14 cellular contexts compared by ENCODE assay signal in the genomic region with DNA sequence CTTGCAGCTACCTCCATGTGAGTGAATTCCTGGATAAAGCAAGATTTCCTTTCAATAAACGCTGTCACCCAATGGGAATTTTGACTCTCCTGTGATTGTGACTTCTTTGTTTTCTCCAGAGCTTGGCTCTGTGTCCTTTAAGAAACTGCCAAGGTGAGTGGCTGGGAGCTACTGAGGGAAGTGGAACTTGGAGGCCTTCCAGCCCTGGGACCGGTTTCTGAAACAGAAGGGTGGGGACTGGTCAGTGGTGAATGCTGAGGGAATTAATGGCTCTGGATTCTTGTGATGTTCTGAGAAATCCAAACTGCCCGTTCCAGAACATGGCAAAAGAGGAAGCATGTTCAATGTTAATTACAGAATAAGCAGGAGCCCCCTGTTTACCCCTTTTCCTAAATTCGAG. TPM values are rescaled to one million over a fixed set of nuclear protein-coding genes. Genes with fewer than 3 reads are reported as not detected.
DNase-seq lines count a peak whose midpoint lies in the region; ATAC-seq and TF ChIP-seq lines count a peak whose summit lies in the region.
"Had no signal": no experiment of that assay in that cellular context is flagged by ENCODE, and none has a peak within 500 bp of the region (broad histone marks: within the 10 kb centered on the region; RNA-seq: fewer than 3 reads in every experiment).

No MANE protein-coding gene starts in this region.

- H3K9me3 Mint-ChIP-seq in WTC11 (no peaks in the 10 kb centered on the region), nephron progenitor cell (no peaks in the 10 kb centered on the region)
- H3K9me3 Mint-ChIP-seq: activated T-helper 17 cell treated with anti-CD3 and anti-CD28 coated beads, Interleukin-2, amount 50 U/mL, for 72 hours; memory B cell had no signal

- ATAC-seq in WTC11 (no peak), heart right ventricle (peak; percentile 17 to 80 (median 70))
- ATAC-seq: activated T-helper 17 cell treated with anti-CD3 and anti-CD28 coated beads, Interleukin-2, amount 50 U/mL, for 72 hours had no signal

- DNase-seq in A172 (ENCODE audit: low spot score), result peak; percentile 42
- no peak for DNase-seq in WTC11 (ENCODE audit: low spot score)
- peak; percentile 58 to 89 for DNase-seq in heart right ventricle
- peak; percentile 52 for DNase-seq in osteoblast (ENCODE audit: insufficient read length, low spot score, missing footprints)
- no peak for DNase-seq in mesenteric fat pad (ENCODE audit: low spot score)
- DNase-seq in nephron progenitor cell, result no peak
- no peak for DNase-seq in activated gamma-delta T cell (lab: John Stamatoyannopoulos, UW)
- no peak for DNase-seq in occipital lobe (lab: John Stamatoyannopoulos, UW)
- DNase-seq: DMS53, foreskin fibroblast had no signal

- H3K4me3 ChIP-seq in heart right ventricle (no peak overlapping the region), osteoblast (ENCODE audit: insufficient read depth, low read length) (no peak overlapping the region)

- H3K4me1 ChIP-seq in heart right ventricle (peaks cover 23 to 71% (median 61%) of the 10 kb centered on the region in 9 donors), osteoblast (ENCODE audit: insufficient read depth, low read length) (peaks cover 16% of the 10 kb centered on the region)

- H3K4me2 ChIP-seq in osteoblast (ENCODE audit: insufficient read depth, low read length), result no peak overlapping the region

- H3K36me3 ChIP-seq in heart right ventricle (peaks cover 0 to 19% (median 0%) of the 10 kb centered on the region in 9 donors), osteoblast (ENCODE audit: insufficient read depth, low read length) (no peaks in the 10 kb centered on the region)

- H3K27me3 Mint-ChIP-seq in WTC11 (ENCODE audit: low read depth), result no peaks in the 10 kb centered on the region
- peaks cover 6% of the 10 kb centered on the region for H3K27me3 Mint-ChIP-seq in nephron progenitor cell (ENCODE audit: low read depth, poor library complexity)

- H2AFZ ChIP-seq in osteoblast (ENCODE audit: low read length), result no peak overlapping the region

- no peaks in the 10 kb centered on the region for H4K20me1 ChIP-seq in osteoblast (ENCODE audit: insufficient read depth, low read length)

- H3K4me3 Mint-ChIP-seq in WTC11 (no peak overlapping the region), nephron progenitor cell (no peak overlapping the region)
- H3K4me3 Mint-ChIP-seq: activated T-helper 17 cell treated with anti-CD3 and anti-CD28 coated beads, Interleukin-2, amount 50 U/mL, for 72 hours; memory B cell had no signal

- TF ChIP-seq CTCF in WTC11 (IDR thresholded peaks at IDR 0.05) (no peak), heart right ventricle (IDR thresholded peaks at IDR 0.05) (no peak), osteoblast (IDR thresholded peaks at IDR 0.05; ENCODE audit: extremely low read depth, low read depth, low read length) (no peak), nephron progenitor cell (IDR thresholded peaks at IDR 0.05) (no peak)

- 45 to 47% methylated on average over 4 of the region's 4 CpGs for WGBS in heart right ventricle, 2 donors

- intact Hi-C loops in heart right ventricle (cut with DNase I), result loop anchor here in 5 of 10 donors (10.0 kb wide), 4 partner anchors 154 to 514 kb away; partner anchors contain the start of genes ALDH1A2 (in 3 of the 5) and POLR2M (in 1 of the 5)

- H3K36me3 Mint-ChIP-seq in WTC11 (peaks cover 56% of the 10 kb centered on the region), nephron progenitor cell (ENCODE audit: low read depth) (no peaks in the 10 kb centered on the region)
- H3K36me3 Mint-ChIP-seq: memory B cell had no signal

- CTCF ChIA-PET in WTC11 (lab: Charles Lee), result interaction anchor here (1.1 to 2.3 kb wide), 4 partner anchors 9 to 210 kb away, joined by 4 to 12 read pairs (median 5); no protein-coding TSS in a partner anchor

- H3K27ac ChIP-seq in heart right ventricle (peak overlapping the region; percentile 47 to 95 (median 86)), osteoblast (ENCODE audit: low read depth, low read length) (no peak overlapping the region)

- H3K27me3 ChIP-seq in heart right ventricle (no peaks in the 10 kb centered on the region), osteoblast (ENCODE audit: insufficient read depth, low read length) (peaks cover 4% of the 10 kb centered on the region)

- H3K9me3 ChIP-seq in heart right ventricle (no peaks in the 10 kb centered on the region), osteoblast (ENCODE audit: low read depth, low read length) (no peaks in the 10 kb centered on the region)

- H3K4me1 Mint-ChIP-seq in WTC11 (peaks cover 33% of the 10 kb centered on the region), nephron progenitor cell (peaks cover 67% of the 10 kb centered on the region)
- H3K4me1 Mint-ChIP-seq: activated T-helper 17 cell treated with anti-CD3 and anti-CD28 coated beads, Interleukin-2, amount 50 U/mL, for 72 hours; memory B cell had no signal

- H3K27ac Mint-ChIP-seq in WTC11 (0 out of 2 replicates have a peak overlapping the region, but pooled peaks have one; percentile 96), nephron progenitor cell (no peak overlapping the region)
- H3K27ac Mint-ChIP-seq: activated T-helper 17 cell treated with anti-CD3 and anti-CD28 coated beads, Interleukin-2, amount 50 U/mL, for 72 hours; memory B cell had no signal

- H3K79me2 ChIP-seq in osteoblast (ENCODE audit: insufficient read depth, low read length), result no peaks in the 10 kb centered on the region

- POLR2A ChIA-PET in WTC11 (lab: Charles Lee), result no interaction called here

TF ChIP-seq in WTC11, 78 proteins besides CTCF, POLR2A, EP300 and RAD21 (continues in another document):
- TF ChIP-seq EMX1 (CRISPR knock-in tag; IDR thresholded peaks at IDR 0.05) (no peak), ESRRA (CRISPR knock-in tag; IDR thresholded peaks at IDR 0.05; ENCODE audit: borderline replicate concordance) (no peak), CREB1 (CRISPR knock-in tag; IDR thresholded peaks at IDR 0.05) (no peak), AFF4 (CRISPR knock-in tag; IDR thresholded peaks at IDR 0.05; ENCODE audit: borderline replicate concordance) (no peak), SP1 (CRISPR knock-in tag; conservative IDR thresholded peaks at IDR 0.05) (no peak), FOXP1 (CRISPR knock-in tag; IDR thresholded peaks at IDR 0.05; ENCODE audit: borderline replicate concordance) (no peak), TEAD1 (CRISPR knock-in tag; IDR thresholded peaks at IDR 0.05) (no peak), SMAD3 (CRISPR knock-in tag; IDR thresholded peaks at IDR 0.05; ENCODE audit: borderline replicate concordance) (no peak)
- TF ChIP-seq, protein P1, sequence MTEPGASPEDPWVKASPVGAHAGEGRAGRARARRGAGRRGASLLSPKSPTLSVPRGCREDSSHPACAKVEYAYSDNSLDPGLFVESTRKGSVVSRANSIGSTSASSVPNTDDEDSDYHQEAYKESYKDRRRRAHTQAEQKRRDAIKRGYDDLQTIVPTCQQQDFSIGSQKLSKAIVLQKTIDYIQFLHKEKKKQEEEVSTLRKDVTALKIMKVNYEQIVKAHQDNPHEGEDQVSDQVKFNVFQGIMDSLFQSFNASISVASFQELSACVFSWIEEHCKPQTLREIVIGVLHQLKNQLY (CRISPR knock-in tag; IDR thresholded peaks at IDR 0.05), result no peak
- TF ChIP-seq, protein P2, sequence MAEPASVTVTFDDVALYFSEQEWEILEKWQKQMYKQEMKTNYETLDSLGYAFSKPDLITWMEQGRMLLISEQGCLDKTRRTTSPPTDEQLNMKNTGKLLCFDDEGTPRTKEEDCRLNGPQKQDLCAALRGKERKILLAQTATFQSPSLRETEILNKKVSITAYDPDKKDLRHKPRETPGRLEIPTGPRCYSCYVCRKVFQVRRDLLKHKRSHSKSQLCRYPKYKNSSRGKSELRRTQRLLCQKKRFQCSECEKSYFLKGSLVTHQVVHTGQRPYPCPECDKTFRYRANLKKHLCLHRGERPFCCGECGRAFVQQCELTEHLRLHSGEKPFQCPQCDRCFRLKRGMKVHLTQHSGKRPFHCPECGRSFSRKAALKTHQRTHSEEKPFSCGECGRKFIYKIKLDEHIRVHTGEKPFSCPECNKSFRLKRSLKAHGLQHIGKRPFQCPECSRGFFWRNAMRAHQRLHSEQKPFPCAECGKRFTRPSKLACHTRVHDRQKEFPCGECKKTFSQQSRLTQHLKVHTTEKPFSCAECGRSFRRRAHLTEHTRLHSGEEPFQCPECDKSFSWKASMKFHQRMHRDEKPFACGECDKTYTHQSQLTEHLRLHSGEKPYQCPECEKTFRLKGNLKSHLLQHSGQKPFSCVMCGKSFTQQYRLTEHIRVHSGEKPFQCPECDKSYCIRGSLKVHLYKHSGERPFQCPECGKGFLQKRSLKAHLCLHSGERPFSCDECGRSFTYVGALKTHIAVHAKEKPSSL (CRISPR knock-in tag; conservative IDR thresholded peaks at IDR 0.05), result no peak

RNA-seq across cellular contexts. Expression of gene MYZAP, which starts 41.1 kb away (rescaled TPM):
- total RNA-seq in A172 (2014; rRNA removed; shearing (Covaris generic)), result 3.2 and 4.3 TPM in 2 replicates
- 0.60 to 0.73 TPM (median 0.68 TPM) in 3 replicates for total RNA-seq in WTC11 (2021)
- 1,000 to 10,000 TPM in 4 of 10 donors, 100 to 1,000 TPM in 6; 505 to 1,280 (median 954) TPM for total RNA-seq in heart right ventricle
- 100 to 1,000 TPM; 197 to 303 TPM for polyA plus RNA-seq in heart right ventricle
- under 0.01 TPM in 1 of 2 replicates, not detected in the other for total RNA-seq in osteoblast
- 65.5 TPM for total RNA-seq in mesenteric fat pad
- 1.1 TPM for total RNA-seq in occipital lobe
- total RNA-seq: A673; activated T-helper 17 cell treated with anti-CD3 and anti-CD28 coated beads, Interleukin-2, amount 50 U/mL, for 72 hours; NCI-H460 had no signal

Comparison
In these comparisons a context has a peak if more than half of its experiments do, and no peak if none do; other contexts are left out.
1. DNase-seq: peak in A172 (single experiment), heart right ventricle (2 of 2) and osteoblast (single experiment); none in WTC11 (single experiment), mesenteric fat pad (single experiment), nephron progenitor cell (single experiment), activated gamma-delta T cell (single experiment) and occipital lobe (single experiment).
2. RNA of gene MYZAP, which starts 41.1 kb away (total RNA-seq): 505 to 1,280 TPM in heart right ventricle and 65.5 TPM in mesenteric fat pad (single experiment); 3.2 to 4.3 TPM in A172, 1.1 TPM in occipital lobe (single experiment), 0.60 to 0.73 TPM in WTC11 and under 0.01 TPM in osteoblast; every median in the first group is over 10 times any median in the second.